In the genomic region with DNA sequence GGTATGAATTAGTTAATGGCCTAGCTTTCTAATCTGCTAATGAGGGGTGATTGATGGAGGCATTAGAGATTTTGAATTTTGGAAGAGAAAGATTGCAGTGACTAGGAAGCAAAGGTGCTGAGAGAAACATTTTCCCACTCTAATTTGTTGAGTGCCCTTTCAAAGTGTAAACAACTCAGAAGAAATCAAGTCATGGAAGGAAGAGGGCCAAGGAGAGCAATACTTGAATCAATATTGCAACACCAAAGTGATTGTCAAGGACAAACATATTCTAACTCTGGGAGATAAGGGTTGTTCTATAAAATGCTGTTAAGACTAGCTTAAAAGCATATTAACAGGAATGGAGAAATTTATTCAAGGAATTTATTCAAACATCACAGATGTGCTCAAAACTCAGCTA, we compare ENCODE assay signal across 27 cellular contexts.
"Had no signal": no experiment of that assay in that cellular context is flagged by ENCODE, and none has a peak within 500 bp of the region (broad histone marks: within the 10 kb centered on the region; RNA-seq: fewer than 3 reads in every experiment).

No MANE protein-coding gene starts in this region.

- H3K4me1 ChIP-seq: stomach, suprapubic skin, testis, thyroid gland, tibial artery, tibial nerve, transverse colon, upper lobe of left lung, upper lobe of right lung, uterus, vagina had no signal

- DNase-seq: stimulated activated CD4-positive, alpha-beta T cell treated with anti-CD3 and anti-CD28 coated beads, Interleukin-2, amount 100 ng/mL, for 48 hours; stimulated activated CD4-positive, alpha-beta T cell treated with anti-CD3 and anti-CD28 coated beads, Interleukin-4, amount 100 ng/mL, for 1 hour; stimulated activated CD4-positive, alpha-beta T cell treated with anti-CD3 and anti-CD28 coated beads, Interleukin-4, amount 100 ng/mL, for 24 hours; stimulated activated CD4-positive, alpha-beta T cell treated with anti-CD3 and anti-CD28 coated beads, Interleukin-4, amount 100 ng/mL, for 4 hours; stimulated activated CD8-positive, alpha-beta memory T cell treated with anti-CD3 and anti-CD28 coated beads, Interleukin-4, amount 100 ng/mL, for 48 hours; stimulated activated naive B cell treated with anti-CD40 and anti-IgM and Interleukin-4, amounts not matched to agents 10 μg/mL and 1 μg/mL and 100 μg/mL, for 72 hours; stimulated activated naive CD4-positive, alpha-beta T cell; stimulated activated naive CD4-positive, alpha-beta T cell treated with Interleukin-2 at 50 U/mL for 16 hours; stimulated activated naive CD8-positive, alpha-beta T cell treated with anti-CD3 and anti-CD28 coated beads, Interleukin-15, amount 100 ng/mL, for 72 hours; stimulated activated naive CD8-positive, alpha-beta T cell treated with anti-CD3 and anti-CD28 coated beads, Interleukin-15, Interleukin-2, amounts not matched to agents 100 U/mL and 50 U/mL, for 24 hours; stomach; substantia nigra; testis; thyroid gland; tibial artery; transverse colon; trophoblast cell; upper lobe of left lung; upper lobe of right lung; uterus had no signal

- ATAC-seq: stimulated activated effector memory CD8-positive, alpha-beta T cell treated with anti-CD3 and anti-CD28 coated beads, Interleukin-12 subunit alpha, Interleukin-12 subunit beta, amount 100 ng/mL, for 72 hours; stimulated activated memory B cell treated with anti-CD40 and anti-IgM and Interleukin-4, amounts not matched to agents 10 μg/mL and 1 μg/mL and 100 μg/mL, for 72 hours; stimulated activated naive B cell treated with anti-CD40 and anti-IgM and Interleukin-4, amounts not matched to agents 10 μg/mL and 1 μg/mL and 100 μg/mL, for 72 hours; stimulated activated naive CD8-positive, alpha-beta T cell treated with anti-CD3 and anti-CD28 coated beads, Interleukin-15, amount 100 ng/mL, for 72 hours; stimulated activated naive CD8-positive, alpha-beta T cell treated with anti-CD3 and anti-CD28 coated beads, Interleukin-15, Interleukin-2, amounts not matched to agents 100 U/mL and 50 U/mL, for 24 hours; upper lobe of right lung had no signal

- H3K36me3 ChIP-seq: stomach, suprapubic skin, thoracic aorta, thyroid gland, tibial artery, tibial nerve, transverse colon, upper lobe of left lung, upper lobe of right lung, uterus, vagina had no signal

- H3K4me3 ChIP-seq: stomach, suprapubic skin, testis, thoracic aorta, thyroid gland, tibial artery, tibial nerve, transverse colon, upper lobe of left lung, upper lobe of right lung, uterus, vagina had no signal

- H3K9me3 ChIP-seq: stomach, suprapubic skin, testis, thoracic aorta, thyroid gland, tibial artery, transverse colon, upper lobe of left lung, upper lobe of right lung, uterus, vagina had no signal

- FAIRE-seq: urothelium cell line had no signal

- H3K27ac ChIP-seq: stomach, suprapubic skin, testis, thoracic aorta, thyroid gland, tibial artery, tibial nerve, transverse colon, upper lobe of left lung, upper lobe of right lung, uterus, vagina had no signal

- H3K27me3 ChIP-seq: stomach, suprapubic skin, testis, thyroid gland, tibial artery, tibial nerve, transverse colon, upper lobe of left lung, upper lobe of right lung, uterus, vagina had no signal
